Comparison of ENCODE assay signal across 1 cellular context in the genomic region with DNA sequence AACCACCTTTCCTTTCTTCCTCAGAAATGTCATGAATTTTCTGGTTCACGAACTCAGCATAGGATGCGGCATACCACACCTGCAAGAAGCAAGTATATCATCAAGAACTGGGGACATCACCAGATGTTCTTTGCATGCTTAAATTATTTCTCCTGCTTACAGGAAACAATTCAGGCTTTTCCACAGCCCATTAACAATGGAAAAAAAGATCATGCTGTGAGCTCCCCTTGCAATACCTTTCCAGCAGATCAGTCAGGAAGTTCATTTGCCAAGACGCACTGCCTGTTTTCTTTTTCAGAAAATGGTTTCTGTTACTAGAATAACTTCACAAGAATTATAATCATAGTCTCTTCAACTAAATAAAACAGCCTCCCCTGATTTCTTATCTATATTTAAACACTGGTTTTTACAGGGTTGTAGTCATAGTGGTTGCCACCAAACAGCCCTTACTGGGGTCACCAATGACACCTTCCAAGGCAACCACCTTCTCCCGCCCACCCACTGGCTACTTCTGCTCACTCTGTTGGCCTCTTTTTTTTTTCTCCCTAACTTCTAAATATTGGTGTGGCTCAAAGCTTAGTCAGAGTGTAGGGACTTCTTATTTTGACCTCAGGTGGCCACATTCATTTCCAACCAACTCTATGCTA.
A peak's percentile ranks its signal among the peaks of the same experiment; 100 is the strongest.
TF ChIP-seq lines count a peak whose summit lies in the region.

No MANE protein-coding gene starts in this region.

TF ChIP-seq in K562, 482 proteins besides CTCF, POLR2A, EP300 and RAD21:
- TF ChIP-seq ZNF75A (CRISPR knock-in tag; IDR thresholded peaks at IDR 0.05), result no peak
- no peak for TF ChIP-seq HDGF (IDR thresholded peaks at IDR 0.05)
- peak; percentile 24; the same call in 1 of the 2 replicates for TF ChIP-seq EGR1 (conservative IDR thresholded peaks at IDR 0.05)
- TF ChIP-seq CBX1 (IDR thresholded peaks at IDR 0.05; ENCODE audit: low read depth), result no peak
